19 cellular contexts compared by ENCODE assay signal in the genomic region with DNA sequence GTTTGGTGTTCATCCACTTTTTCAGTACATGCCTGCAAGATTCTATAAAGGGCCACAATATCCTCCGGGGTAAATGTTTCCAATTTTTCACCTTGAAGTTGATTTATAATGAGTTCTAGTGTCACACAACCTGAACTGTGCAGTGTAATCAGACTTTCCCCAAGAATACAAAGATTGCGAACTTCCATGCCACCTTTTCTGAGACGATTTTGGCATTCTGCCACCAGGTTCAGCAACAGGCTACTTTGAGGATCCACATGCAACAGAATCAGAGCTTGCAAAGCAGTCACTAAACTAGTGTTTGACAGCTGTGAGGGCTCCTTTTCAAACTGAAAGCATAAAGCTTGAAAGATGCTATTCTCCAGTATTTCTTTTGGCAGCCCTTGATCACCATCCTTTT. TPM values are rescaled to one million over a fixed set of nuclear protein-coding genes. Genes with fewer than 3 reads are reported as not detected.
A peak's percentile ranks its signal among the peaks of the same experiment; 100 is the strongest.
DNase-seq lines count a peak whose midpoint lies in the region; ATAC-seq, FAIRE-seq and TF ChIP-seq lines count a peak whose summit lies in the region.
"Had no signal": no experiment of that assay in that cellular context is flagged by ENCODE, and none has a peak within 500 bp of the region (broad histone marks: within the 10 kb centered on the region; RNA-seq: fewer than 3 reads in every experiment).

No MANE protein-coding gene starts in this region.

- peaks cover 12% of the 10 kb centered on the region for H3K4me1 ChIP-seq in GM23248 (ENCODE audit: insufficient read depth)
- H3K4me1 ChIP-seq in prostate gland (replicated peaks), result peaks cover 4% of the 10 kb centered on the region
- H3K4me1 ChIP-seq in small intestine (ENCODE audit: control insufficient read depth in 2 of 2, insufficient read depth in 1 of 2, low read depth in 1 of 2, low read length in 1 of 2), result peaks cover 7 to 9% of the 10 kb centered on the region in 2 donors

- H3K36me3 Mint-ChIP-seq in activated T-helper 2 cell treated with anti-CD3 and anti-CD28 coated beads, Interferon-gamma antibody, Interleukin-2, Interleukin-4, amounts not matched to agents 10 μg/mL and 5 μg/mL and 100 μg/mL, durations not matched to agents 14 hours and 24 hours and 36 hours (ENCODE audit: low read depth), result peaks cover 58% of the 10 kb centered on the region
- peaks cover 5 to 40% (median 8%) of the 10 kb centered on the region in 3 donors for H3K36me3 Mint-ChIP-seq in naive thymus-derived CD8-positive, alpha-beta T cell

- no peaks in the 10 kb centered on the region for H3K9me3 Mint-ChIP-seq in activated T-helper 2 cell treated with anti-CD3 and anti-CD28 coated beads, Interferon-gamma antibody, Interleukin-2, Interleukin-4, amounts not matched to agents 10 μg/mL and 5 μg/mL and 100 μg/mL, durations not matched to agents 14 hours and 24 hours and 36 hours
- no peaks in the 10 kb centered on the region for H3K9me3 Mint-ChIP-seq in naive thymus-derived CD8-positive, alpha-beta T cell

- 75 to 84% methylated on average over 3 of the region's 3 CpGs for WGBS in GM23248 (ENCODE audit: low coverage in 1 of 2, low lambda C conversion rate in 2 of 2, missing lambda C conversion rate in 2 of 2), 2 experiments
- WGBS in prostate gland, result 53% methylated on average over 3 of the region's 3 CpGs
- 48 to 75% (median 51%) methylated on average over 3 of the region's 3 CpGs for WGBS in small intestine, 3 donors

- no peaks in the 10 kb centered on the region for H3K9me2 ChIP-seq in GM23248 (ENCODE audit: insufficient read depth)

- DNase-seq in NCI-H748 (lab: John Stamatoyannopoulos, UW; ENCODE audit: unreplicated experiment) (peak; percentile 36), NCI-H748 treated with DMSO at 0.1 percent for 48 hours (lab: John Stamatoyannopoulos, UW) (no peak), GM23248 (no peak), prostate gland (ENCODE audit: low spot score) (no peak), small intestine (no peak), midbrain (lab: John Stamatoyannopoulos, UW) (no peak)
- no peak for DNase-seq in activated T-helper 2 cell treated with anti-CD3 and anti-CD28 coated beads, Interferon-gamma antibody, Interleukin-2, Interleukin-4, amounts not matched to agents 10 μg/mL and 5 μg/mL and 100 μg/mL, durations not matched to agents 14 hours and 24 hours and 36 hours (ENCODE audit: low spot score)
- no peak for DNase-seq in naive thymus-derived CD8-positive, alpha-beta T cell
- DNase-seq: amniotic stem cell; dorsolateral prefrontal cortex; NCI-H1694 treated with DMSO at 0.1 percent for 48 hours; NK-92 treated with Interleukin-12 subunit alpha and Interleukin-12 subunit beta, amount 100 ng/mL, for 24 hours; tibial artery had no signal

- H3K79me2 ChIP-seq in GM23248 (ENCODE audit: insufficient read depth), result peaks cover 62% of the 10 kb centered on the region

- POLR2A ChIA-PET in naive thymus-derived CD8-positive, alpha-beta T cell (lab: Charles Lee), result interaction anchor here (1.3 kb wide), 1 partner anchor 16 kb away, joined by 3 read pairs; a partner anchor contains a TSS

- H3K9me3 ChIP-seq in GM23248 (ENCODE audit: low read depth) (no peaks in the 10 kb centered on the region), prostate gland (no peaks in the 10 kb centered on the region), small intestine (ENCODE audit: control insufficient read depth, low read depth) (no peaks in the 10 kb centered on the region)
- H3K9me3 ChIP-seq: gastroesophageal sphincter, HAP-1, neutrophil, tibial artery had no signal

- no peaks in the 10 kb centered on the region for H4K20me1 ChIP-seq in GM23248 (ENCODE audit: insufficient read depth)

- peak overlapping the region; percentile 100 for H3K4me2 ChIP-seq in GM23248 (ENCODE audit: unreplicated experiment)

- no peak overlapping the region; the same call in 1 of the 2 replicates for H3K4me3 ChIP-seq in GM23248
- no peak overlapping the region for H3K4me3 ChIP-seq in prostate gland
- no peak overlapping the region for H3K4me3 ChIP-seq in small intestine (ENCODE audit: low read depth in 1 of 2, low read length in 2 of 2)

- H3K27me3 ChIP-seq in GM23248 (replicated peaks; ENCODE audit: insufficient read depth) (no peaks in the 10 kb centered on the region), prostate gland (replicated peaks; ENCODE audit: insufficient read depth) (no peaks in the 10 kb centered on the region), small intestine (ENCODE audit: control insufficient read depth in 2 of 2, insufficient read depth in 2 of 2, low read length in 2 of 2) (no peaks in the 10 kb centered on the region)
- H3K27me3 ChIP-seq: dorsolateral prefrontal cortex, gastroesophageal sphincter, neutrophil, tibial artery had no signal

- H3K4me3 Mint-ChIP-seq in activated T-helper 2 cell treated with anti-CD3 and anti-CD28 coated beads, Interferon-gamma antibody, Interleukin-2, Interleukin-4, amounts not matched to agents 10 μg/mL and 5 μg/mL and 100 μg/mL, durations not matched to agents 14 hours and 24 hours and 36 hours (ENCODE audit: low read depth), result peak overlapping the region; percentile 99
- peak overlapping the region in 9 of 10 donors; percentile 8 to 97 (median 42) for H3K4me3 Mint-ChIP-seq in naive thymus-derived CD8-positive, alpha-beta T cell

- intact Hi-C loops in activated T-helper 2 cell treated with anti-CD3 and anti-CD28 coated beads, Interferon-gamma antibody, Interleukin-2, Interleukin-4, amounts not matched to agents 10 μg/mL and 5 μg/mL and 100 μg/mL, durations not matched to agents 14 hours and 24 hours and 36 hours (cut with micrococcal nuclease), result loop anchor here (5.0 to 10.0 kb wide), 2 partner anchors 1040 to 1232 kb away; a partner anchor contains a TSS
- intact Hi-C loops in prostate gland (cut with DNase I), result loop anchor here (5.0 kb wide), 1 partner anchor 470 kb away; a partner anchor contains a TSS

- H3K27ac ChIP-seq in GM23248, result no peak overlapping the region
- H3K27ac ChIP-seq in prostate gland, result no peak overlapping the region
- no peak overlapping the region for H3K27ac ChIP-seq in small intestine (ENCODE audit: low read depth in 1 of 2, low read length in 1 of 2)
- H3K27ac ChIP-seq: dorsolateral prefrontal cortex, gastroesophageal sphincter, neutrophil, tibial artery had no signal

- H2AFZ ChIP-seq in GM23248, result no peak overlapping the region

- H3F3A ChIP-seq in GM23248 (ENCODE audit: insufficient read depth), result no peaks in the 10 kb centered on the region

- H3K9ac ChIP-seq in GM23248, result no peak overlapping the region

- TF ChIP-seq POLR2A in prostate gland (IDR thresholded peaks at IDR 0.05), result no peak

- H3K4me1 Mint-ChIP-seq in activated T-helper 2 cell treated with anti-CD3 and anti-CD28 coated beads, Interferon-gamma antibody, Interleukin-2, Interleukin-4, amounts not matched to agents 10 μg/mL and 5 μg/mL and 100 μg/mL, durations not matched to agents 14 hours and 24 hours and 36 hours (ENCODE audit: low read depth), result peaks cover 49% of the 10 kb centered on the region
- peaks cover 33 to 60% (median 58%) of the 10 kb centered on the region in 4 donors for H3K4me1 Mint-ChIP-seq in naive thymus-derived CD8-positive, alpha-beta T cell

- H3K36me3 ChIP-seq in GM23248 (ENCODE audit: low read depth) (peaks cover 15% of the 10 kb centered on the region), prostate gland (no peaks in the 10 kb centered on the region), small intestine (ENCODE audit: control insufficient read depth in 2 of 2, insufficient read depth in 2 of 2, low read length in 2 of 2) (peaks cover 2% of the 10 kb centered on the region in 2 donors)

- H3K27ac Mint-ChIP-seq in activated T-helper 2 cell treated with anti-CD3 and anti-CD28 coated beads, Interferon-gamma antibody, Interleukin-2, Interleukin-4, amounts not matched to agents 10 μg/mL and 5 μg/mL and 100 μg/mL, durations not matched to agents 14 hours and 24 hours and 36 hours, result no peak overlapping the region
- H3K27ac Mint-ChIP-seq in naive thymus-derived CD8-positive, alpha-beta T cell, result peak overlapping the region in 2 of 10 donors; percentile 35 to 56

- in situ Hi-C loops in GM23248 (cut with MboI), result no loop called here

- no peaks in the 10 kb centered on the region for H3K27me3 Mint-ChIP-seq in activated T-helper 2 cell treated with anti-CD3 and anti-CD28 coated beads, Interferon-gamma antibody, Interleukin-2, Interleukin-4, amounts not matched to agents 10 μg/mL and 5 μg/mL and 100 μg/mL, durations not matched to agents 14 hours and 24 hours and 36 hours (ENCODE audit: low read depth)
- no peaks in the 10 kb centered on the region for H3K27me3 Mint-ChIP-seq in naive thymus-derived CD8-positive, alpha-beta T cell

- no peak for FAIRE-seq in small intestine (lab: Jason Lieb, UNC)
- FAIRE-seq: A204.1, GM12892, GM19239 had no signal

- ATAC-seq in naive thymus-derived CD8-positive, alpha-beta T cell, result no peak
- ATAC-seq: gastroesophageal sphincter had no signal

- no peak for TF ChIP-seq CTCF in prostate gland (IDR thresholded peaks at IDR 0.05)

RNA-seq across cellular contexts. Expression of a gene that starts 1.6 kb away (rescaled TPM):
- 9.3 and 23.9 TPM in 2 replicates for total RNA-seq in GM23248 (2014; rRNA removed; shearing (Covaris generic))
- polyA plus RNA-seq in GM23248 (2016; fragmentation: Nextera tagmentation; extraction: Ambion mirVana) (9.1 and 10.6 TPM in 2 replicates), small intestine (10 to 100 TPM; 11.7 to 28.9 (median 16.8) TPM)
- 11.6 and 12.7 TPM in 2 replicates for total RNA-seq in activated T-helper 2 cell treated with anti-CD3 and anti-CD28 coated beads, Interferon-gamma antibody, Interleukin-2, Interleukin-4, amounts not matched to agents 10 μg/mL and 5 μg/mL and 100 μg/mL, durations not matched to agents 14 hours and 24 hours and 36 hours
- total RNA-seq in naive thymus-derived CD8-positive, alpha-beta T cell, result 10 to 100 TPM; 13.3 to 13.7 TPM
- polyA plus RNA-seq in naive thymus-derived CD8-positive, alpha-beta T cell, result 10 to 100 TPM in 2 of 3 donors, 1 to 10 TPM in 1; 6.0 to 13.1 (median 11.0) TPM
- total RNA-seq in prostate gland, result 10 to 100 TPM in 1 of 2 donors, 1 to 10 TPM in 1; 9.7 to 10.7 TPM

RNA-seq across cellular contexts. Expression of a gene that starts 1.7 kb away (rescaled TPM):
- total RNA-seq in GM23248 (2014; rRNA removed; shearing (Covaris generic)), result 29.3 and 44.0 TPM in 2 replicates
- 27.4 and 27.6 TPM in 2 replicates for polyA plus RNA-seq in GM23248 (2016; fragmentation: Nextera tagmentation; extraction: Ambion mirVana)
- 61.9 and 71.4 TPM in 2 replicates for total RNA-seq in activated T-helper 2 cell treated with anti-CD3 and anti-CD28 coated beads, Interferon-gamma antibody, Interleukin-2, Interleukin-4, amounts not matched to agents 10 μg/mL and 5 μg/mL and 100 μg/mL, durations not matched to agents 14 hours and 24 hours and 36 hours
- 10 to 100 TPM; 54.1 to 63.9 TPM for total RNA-seq in naive thymus-derived CD8-positive, alpha-beta T cell
- polyA plus RNA-seq in naive thymus-derived CD8-positive, alpha-beta T cell, result 10 to 100 TPM; 26.1 to 33.3 (median 32.5) TPM
- 10 to 100 TPM; 34.5 to 64.6 TPM for total RNA-seq in prostate gland
- 10 to 100 TPM; 14.1 to 21.8 (median 16.3) TPM for polyA plus RNA-seq in small intestine

RNA-seq across cellular contexts. Expression of a gene that starts 16.3 kb away (rescaled TPM):
- total RNA-seq in GM23248 (2014; rRNA removed; shearing (Covaris generic)), result 0.32 TPM in 1 of 2 replicates, not detected in the other
- polyA plus RNA-seq in GM23248 (2016; fragmentation: Nextera tagmentation; extraction: Ambion mirVana) (0.10 and 0.19 TPM in 2 replicates), small intestine (under 1 TPM in 1 of 3 donors, not detected in 2; 0.16 TPM)
- not detected in 2 replicates for total RNA-seq in activated T-helper 2 cell treated with anti-CD3 and anti-CD28 coated beads, Interferon-gamma antibody, Interleukin-2, Interleukin-4, amounts not matched to agents 10 μg/mL and 5 μg/mL and 100 μg/mL, durations not matched to agents 14 hours and 24 hours and 36 hours
- not detected for total RNA-seq in naive thymus-derived CD8-positive, alpha-beta T cell
- not detected for polyA plus RNA-seq in naive thymus-derived CD8-positive, alpha-beta T cell
- total RNA-seq in prostate gland, result 1 to 10 TPM in 1 of 2 donors, under 1 TPM in 1; 0.87 to 1.1 TPM
